In the genomic region with DNA sequence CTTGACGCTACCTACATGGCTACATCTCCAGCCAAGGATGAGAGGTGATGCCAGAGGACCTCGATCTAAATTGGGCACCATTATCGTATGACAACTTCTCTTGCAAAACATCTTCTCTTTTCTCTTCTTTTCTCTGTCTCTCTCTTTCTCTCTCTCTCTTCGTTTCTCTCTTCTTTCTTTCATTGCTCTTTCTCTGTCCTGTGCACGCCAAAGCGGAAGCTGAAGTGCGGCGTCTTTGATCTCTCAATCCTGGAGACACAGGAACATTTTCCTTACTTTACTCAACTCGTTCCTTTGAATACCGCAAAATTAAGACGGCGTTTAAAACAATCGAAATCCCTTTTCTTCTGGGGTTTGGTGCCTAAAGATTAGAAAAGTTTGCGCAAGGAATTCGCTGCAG, we compare ENCODE assay signal across 9 cellular contexts.
DNase-seq lines count a peak whose midpoint lies in the region; TF ChIP-seq lines count a peak whose summit lies in the region.
"Had no signal": no experiment of that assay in that cellular context is flagged by ENCODE, and none has a peak within 500 bp of the region (broad histone marks: within the 10 kb centered on the region; RNA-seq: fewer than 3 reads in every experiment).

No MANE protein-coding gene starts in this region.

- peak overlapping the region; percentile 91 for H3K4me3 Mint-ChIP-seq in T-helper 1 cell treated with Interleukin-12 subunit alpha and Interleukin-12 subunit beta and Interleukin-4 antibody, amounts not matched to agents 30 μg/mL and 1 μg/mL, for 36 hours
- no peak overlapping the region for H3K4me3 Mint-ChIP-seq in endodermal cell

- H3K4me3 ChIP-seq in LNCaP clone FGC (ENCODE audit: low read depth, low read length) (peak overlapping the region; percentile 77), endodermal cell (ENCODE audit: low read length) (peak overlapping the region; percentile 91), prostate gland (peak overlapping the region; percentile 52 to 53)
- H3K4me3 ChIP-seq: BLaER1 had no signal

- DNase-seq in T-helper 1 cell (no peak), LNCaP clone FGC (ENCODE audit: low read depth) (no peak), endodermal cell (no peak), prostate gland (ENCODE audit: low spot score) (peak; percentile 12), germinal center (ENCODE audit: low spot score) (no peak), AG20443 (ENCODE audit: low spot score) (no peak)
- no peak for DNase-seq in activated CD8-positive, alpha-beta memory T cell treated with anti-CD3 and anti-CD28 coated beads, Interleukin-2, amount 50 U/mL, for 4 hours

- H3K9me3 ChIP-seq in endodermal cell (ENCODE audit: control insufficient read depth, low read length) (no peaks in the 10 kb centered on the region), prostate gland (no peaks in the 10 kb centered on the region)
- H3K9me3 ChIP-seq: BLaER1 had no signal

- H3K36me3 Mint-ChIP-seq in T-helper 1 cell treated with Interleukin-12 subunit alpha and Interleukin-12 subunit beta and Interleukin-4 antibody, amounts not matched to agents 30 μg/mL and 1 μg/mL, for 36 hours (ENCODE audit: low read depth): peaks cover 15% of the 10 kb centered on the region
- H3K36me3 Mint-ChIP-seq in endodermal cell (ENCODE audit: low read depth): no peaks in the 10 kb centered on the region

- H3K27ac ChIP-seq in endodermal cell (ENCODE audit: low read depth, low read length) (peak overlapping the region; percentile 57), prostate gland (peak overlapping the region; percentile 74 to 77)
- H3K27ac ChIP-seq: BLaER1 had no signal

- H3K27me3 Mint-ChIP-seq in T-helper 1 cell treated with Interleukin-12 subunit alpha and Interleukin-12 subunit beta and Interleukin-4 antibody, amounts not matched to agents 30 μg/mL and 1 μg/mL, for 36 hours (ENCODE audit: low read depth): no peaks in the 10 kb centered on the region
- H3K27me3 Mint-ChIP-seq in endodermal cell (ENCODE audit: insufficient read depth): no peaks in the 10 kb centered on the region

- H3K36me3 ChIP-seq in endodermal cell (ENCODE audit: control insufficient read depth, insufficient read depth, low read length) (no peaks in the 10 kb centered on the region), prostate gland (no peaks in the 10 kb centered on the region)
- H3K36me3 ChIP-seq: BLaER1 had no signal

- H3K4me1 Mint-ChIP-seq in T-helper 1 cell treated with Interleukin-12 subunit alpha and Interleukin-12 subunit beta and Interleukin-4 antibody, amounts not matched to agents 30 μg/mL and 1 μg/mL, for 36 hours (ENCODE audit: low read depth): peaks cover 34% of the 10 kb centered on the region
- H3K4me1 Mint-ChIP-seq in endodermal cell: no peaks in the 10 kb centered on the region

- intact Hi-C loops in prostate gland (cut with DNase I): loop anchor here (5.0 kb wide), 1 partner anchor 159 kb away; no protein-coding TSS in a partner anchor

- H3K9me3 Mint-ChIP-seq in T-helper 1 cell treated with Interleukin-12 subunit alpha and Interleukin-12 subunit beta and Interleukin-4 antibody, amounts not matched to agents 30 μg/mL and 1 μg/mL, for 36 hours: no peaks in the 10 kb centered on the region
- no peaks in the 10 kb centered on the region for H3K9me3 Mint-ChIP-seq in endodermal cell

- H3K4me1 ChIP-seq in endodermal cell (ENCODE audit: control insufficient read depth, insufficient read depth, low read length): no peaks in the 10 kb centered on the region
- no peaks in the 10 kb centered on the region for H3K4me1 ChIP-seq in prostate gland (replicated peaks)
- H3K4me1 ChIP-seq: BLaER1 had no signal

- WGBS in endodermal cell (ENCODE audit: insufficient coverage in 1 of 2, insufficient read length in 1 of 2), 2 experiments: 0% methylated on average over 1 to 15 of the region's 15 CpGs
- 6% methylated on average over 15 of the region's 15 CpGs for WGBS in prostate gland

- no peaks in the 10 kb centered on the region for H3K27me3 ChIP-seq in endodermal cell (ENCODE audit: control insufficient read depth, insufficient read depth, low read length, poor library complexity, severe bottlenecking)
- H3K27me3 ChIP-seq in prostate gland (replicated peaks; ENCODE audit: insufficient read depth): no peaks in the 10 kb centered on the region
- H3K27me3 ChIP-seq: BLaER1 had no signal

- no peak for TF ChIP-seq POLR2A in prostate gland (IDR thresholded peaks at IDR 0.05)

- TF ChIP-seq CTCF in LNCaP clone FGC (IDR thresholded peaks at IDR 0.05; ENCODE audit: control insufficient read depth, extremely low read depth, insufficient read depth): no peak
- no peak for TF ChIP-seq CTCF in endodermal cell (conservative IDR thresholded peaks at IDR 0.05)
- TF ChIP-seq CTCF in prostate gland (IDR thresholded peaks at IDR 0.05): no peak

- peak overlapping the region; percentile 92 for H3K27ac Mint-ChIP-seq in T-helper 1 cell treated with Interleukin-12 subunit alpha and Interleukin-12 subunit beta and Interleukin-4 antibody, amounts not matched to agents 30 μg/mL and 1 μg/mL, for 36 hours
- H3K27ac Mint-ChIP-seq in endodermal cell: no peak overlapping the region

- H3K9ac ChIP-seq in endodermal cell (ENCODE audit: extremely low read depth, low read length, poor library complexity, severe bottlenecking): peak overlapping the region; percentile 57
- H3K9ac ChIP-seq: BLaER1 had no signal
